8 cellular contexts compared by ENCODE assay signal in the genomic region with DNA sequence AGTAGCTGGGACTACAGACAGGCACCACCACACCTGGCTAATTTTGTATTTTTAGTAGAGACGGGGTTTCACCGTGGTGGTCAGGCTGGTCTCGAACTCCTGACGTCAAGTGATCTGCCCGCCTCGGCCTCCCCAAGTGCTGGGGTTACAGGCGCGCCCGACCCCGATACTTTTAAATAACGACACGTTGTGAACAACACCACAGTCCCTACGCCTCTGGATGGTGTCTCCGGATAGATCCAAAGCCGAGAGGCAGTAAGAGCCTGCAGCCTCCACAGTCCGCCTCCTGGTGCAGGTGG. TPM values are rescaled to one million over a fixed set of nuclear protein-coding genes. Genes with fewer than 3 reads are reported as not detected.
DNase-seq lines count a peak whose midpoint lies in the region; ATAC-seq, FAIRE-seq and TF ChIP-seq lines count a peak whose summit lies in the region.
"Not testable (repeated sequence)": the region's sequence is repeated elsewhere in the genome, so short reads cannot be mapped to it uniquely, and the experiment has no call there.

No MANE protein-coding gene starts in this region.

- not testable (repeated sequence) for H3K27ac ChIP-seq in CD8-positive, alpha-beta T cell (ENCODE audit: low read depth, low read length); SJSA1; endothelial cell of umbilical vein (ENCODE audit: insufficient read depth, low read depth, low read length); kidney (ENCODE audit: low read depth in 2 of 2, low read length in 2 of 2); neuronal stem cell (replicated peaks; ENCODE audit: low read length)
- H3K27ac ChIP-seq in thoracic aorta, result peak overlapping the region in 1 of 2 donors; percentile 29

- not testable (repeated sequence) for H3K9me3 ChIP-seq in CD8-positive, alpha-beta T cell (ENCODE audit: low read length); SJSA1 (replicated peaks); endothelial cell of umbilical vein (replicated peaks; ENCODE audit: control insufficient read depth, insufficient read depth, low read length); kidney (ENCODE audit: control insufficient read depth in 1 of 2, low read length in 2 of 2); neuronal stem cell (replicated peaks in 1 of 2; ENCODE audit: control insufficient read depth in 2 of 2, insufficient read depth in 1 of 2, low read depth in 1 of 2, low read length in 2 of 2); thoracic aorta

- H2BK12ac ChIP-seq in neuronal stem cell (ENCODE audit: low read length), result not testable (repeated sequence)

- H3K4me1 ChIP-seq in CD8-positive, alpha-beta T cell (ENCODE audit: insufficient read depth, low read length); kidney (ENCODE audit: control insufficient read depth in 1 of 2, insufficient read depth in 1 of 2, low read depth in 1 of 2, low read length in 2 of 2); neuronal stem cell (ENCODE audit: control insufficient read depth in 2 of 2, insufficient read depth in 1 of 2, low read depth in 1 of 2, low read length in 2 of 2): not testable (repeated sequence)
- H3K4me1 ChIP-seq in SJSA1 (replicated peaks), result peaks cover 19% of the 10 kb centered on the region
- H3K4me1 ChIP-seq in endothelial cell of umbilical vein (ENCODE audit: control insufficient read depth, extremely low read depth, insufficient read depth, low read length), result peaks cover 15% of the 10 kb centered on the region
- peaks cover 7 to 17% of the 10 kb centered on the region in 2 donors for H3K4me1 ChIP-seq in thoracic aorta (ENCODE audit: control insufficient read depth in 1 of 2, low read depth in 2 of 2)

- not testable (repeated sequence) for H3K9me3 Mint-ChIP-seq in CD8-positive, alpha-beta T cell; activated naive CD8-positive, alpha-beta T cell treated with anti-CD3 and anti-CD28 coated beads, Interleukin-2, amount 10 ng/mL, durations not matched to agents 7 days and 5 days

- POLR2A ChIA-PET in CD8-positive, alpha-beta T cell (lab: Charles Lee); endothelial cell of umbilical vein (lab: Charles Lee): not testable (repeated sequence)
- POLR2A ChIA-PET in activated naive CD8-positive, alpha-beta T cell treated with anti-CD3 and anti-CD28 coated beads, Interleukin-2, amount 10 ng/mL, durations not matched to agents 7 days and 5 days (lab: Charles Lee), result interaction anchor here (0.8 kb wide), 1 partner anchor 21 kb away, joined by 3 read pairs; a partner anchor contains a TSS

- H2BK120ac ChIP-seq in neuronal stem cell (ENCODE audit: low read depth, low read length), result peak overlapping the region; percentile 40

- H3K79me1 ChIP-seq in neuronal stem cell (ENCODE audit: low read depth, low read length), result not testable (repeated sequence)

- H2BK15ac ChIP-seq in neuronal stem cell (ENCODE audit: low read length), result not testable (repeated sequence)

- intact Hi-C loops in CD8-positive, alpha-beta T cell (cut with DNase I, micrococcal nuclease); endothelial cell of umbilical vein (cut with micrococcal nuclease); kidney (cut with DNase I): not testable (repeated sequence)

- dilution Hi-C loops in endothelial cell of umbilical vein (cut with MboI; ENCODE audit: extremely low pct_ligation_motif_present, low sequenced_read_pairs), result not testable (repeated sequence)

- H3K14ac ChIP-seq in neuronal stem cell (ENCODE audit: low read length), result not testable (repeated sequence)

- BruUV-seq in endothelial cell of umbilical vein (replicated peaks; lab: Mats Ljungman, UMichigan), result not testable (repeated sequence)

- H3K4me3 Mint-ChIP-seq in CD8-positive, alpha-beta T cell, result peak overlapping the region; percentile 71
- H3K4me3 Mint-ChIP-seq in activated naive CD8-positive, alpha-beta T cell treated with anti-CD3 and anti-CD28 coated beads, Interleukin-2, amount 10 ng/mL, durations not matched to agents 7 days and 5 days, result peak overlapping the region; percentile 77

- H3K36me3 Mint-ChIP-seq in CD8-positive, alpha-beta T cell, result not testable (repeated sequence)
- peaks cover 19% of the 10 kb centered on the region for H3K36me3 Mint-ChIP-seq in activated naive CD8-positive, alpha-beta T cell treated with anti-CD3 and anti-CD28 coated beads, Interleukin-2, amount 10 ng/mL, durations not matched to agents 7 days and 5 days

- H3K27me3 ChIP-seq in CD8-positive, alpha-beta T cell (ENCODE audit: insufficient read depth, low read length); SJSA1 (replicated peaks); endothelial cell of umbilical vein (ENCODE audit: control insufficient read depth in 2 of 2, insufficient read depth in 2 of 2, low read length in 2 of 2); neuronal stem cell (ENCODE audit: control insufficient read depth in 3 of 3, insufficient read depth in 3 of 3, low read depth in 1 of 3, low read length in 3 of 3); thoracic aorta (replicated peaks; ENCODE audit: insufficient read depth): not testable (repeated sequence)

- H3K4me1 Mint-ChIP-seq in CD8-positive, alpha-beta T cell (ENCODE audit: low read depth), result peaks cover 11% of the 10 kb centered on the region
- H3K4me1 Mint-ChIP-seq in activated naive CD8-positive, alpha-beta T cell treated with anti-CD3 and anti-CD28 coated beads, Interleukin-2, amount 10 ng/mL, durations not matched to agents 7 days and 5 days, result peaks cover 16% of the 10 kb centered on the region

- TF ChIP-seq CTCF in CD8-positive, alpha-beta T cell (IDR thresholded peaks at IDR 0.05); endothelial cell of umbilical vein (IDR thresholded peaks at IDR 0.05; ENCODE audit: extremely low read depth in 1 of 2, insufficient read depth in 1 of 2, low read depth in 1 of 2, low read length in 2 of 2); kidney (IDR thresholded peaks at IDR 0.05; ENCODE audit: borderline replicate concordance, extremely low read depth, insufficient read depth); thoracic aorta (IDR thresholded peaks at IDR 0.05): not testable (repeated sequence)

- not testable (repeated sequence) for H2BK5ac ChIP-seq in neuronal stem cell (ENCODE audit: low read length)

- H3K27ac Mint-ChIP-seq in CD8-positive, alpha-beta T cell, result not testable (repeated sequence)
- H3K27ac Mint-ChIP-seq in activated naive CD8-positive, alpha-beta T cell treated with anti-CD3 and anti-CD28 coated beads, Interleukin-2, amount 10 ng/mL, durations not matched to agents 7 days and 5 days, result peak overlapping the region; percentile 9

- H3K4ac ChIP-seq in neuronal stem cell (ENCODE audit: low read length), result peak overlapping the region; percentile 57

- H4K8ac ChIP-seq in neuronal stem cell (ENCODE audit: low read depth, low read length), result not testable (repeated sequence)

- CTCF ChIA-PET in CD8-positive, alpha-beta T cell (lab: Charles Lee), result interaction anchor here (1.0 kb wide), 1 partner anchor 32 kb away, joined by 4 read pairs; no protein-coding TSS in a partner anchor
- CTCF ChIA-PET in endothelial cell of umbilical vein (lab: Charles Lee), result interaction anchor here (0.8 kb wide), 1 partner anchor 50 kb away, joined by 3 read pairs; a partner anchor contains a TSS

- no CpG with 5 or more reads among the region's 16 CpGs for WGBS in neuronal stem cell (ENCODE audit: extremely low coverage in 2 of 2, insufficient read length in 2 of 2, insufficient replicate concordance in 1 of 2), 2 donors

- H3K4me2 ChIP-seq in endothelial cell of umbilical vein (ENCODE audit: insufficient read depth, low read length) (peak overlapping the region; percentile 50), neuronal stem cell (ENCODE audit: insufficient read depth, low read length, poor library complexity, severe bottlenecking) (peak overlapping the region; percentile 64)

- not testable (repeated sequence) for H4K20me1 ChIP-seq in endothelial cell of umbilical vein (replicated peaks; ENCODE audit: control insufficient read depth, extremely low read depth, insufficient read depth, low read length)

- not testable (repeated sequence) for H3K36me3 ChIP-seq in CD8-positive, alpha-beta T cell (ENCODE audit: insufficient read depth, low read length); endothelial cell of umbilical vein (ENCODE audit: control insufficient read depth in 2 of 2, extremely low read depth in 1 of 2, insufficient read depth in 2 of 2, low read length in 2 of 2); kidney (ENCODE audit: control insufficient read depth in 1 of 2, insufficient read depth in 2 of 2, low read length in 2 of 2); thoracic aorta
- peaks cover 30% of the 10 kb centered on the region for H3K36me3 ChIP-seq in SJSA1
- peaks cover 12 to 42% of the 10 kb centered on the region in 2 donors for H3K36me3 ChIP-seq in neuronal stem cell (replicated peaks in 1 of 2; ENCODE audit: control insufficient read depth in 2 of 2, insufficient read depth in 2 of 2, low read length in 2 of 2)

- H4K91ac ChIP-seq in neuronal stem cell (ENCODE audit: low read depth, low read length, poor library complexity), result not testable (repeated sequence)

- peak overlapping the region; percentile 62 for H3K23ac ChIP-seq in neuronal stem cell (ENCODE audit: low read depth, low read length, poor library complexity)

- H2AFZ ChIP-seq in endothelial cell of umbilical vein (ENCODE audit: low read depth, low read length), result peak overlapping the region; percentile 69
- H2AFZ ChIP-seq in neuronal stem cell (ENCODE audit: low read length), result peak overlapping the region; percentile 95

- TF ChIP-seq POLR2A in endothelial cell of umbilical vein (IDR thresholded peaks at IDR 0.05; ENCODE audit: low read depth, low read length), result not testable (repeated sequence)

- not testable (repeated sequence) for H3K9me1 ChIP-seq in endothelial cell of umbilical vein (replicated peaks; ENCODE audit: control insufficient read depth, extremely low read depth, insufficient read depth, low read length)

- H3K4me3 ChIP-seq in CD8-positive, alpha-beta T cell (ENCODE audit: low read depth, low read length), result peak overlapping the region; percentile 52
- peak overlapping the region; percentile 95 for H3K4me3 ChIP-seq in SJSA1
- peak overlapping the region; percentile 30 to 91 (median 66) for H3K4me3 ChIP-seq in endothelial cell of umbilical vein (replicated peaks in 1 of 3; ENCODE audit: insufficient read depth in 1 of 3, low read depth in 1 of 3, low read length in 3 of 3)
- H3K4me3 ChIP-seq in kidney (ENCODE audit: low read length in 2 of 2), result peak overlapping the region; percentile 39 to 61
- peak overlapping the region; percentile 73 to 93 for H3K4me3 ChIP-seq in neuronal stem cell (ENCODE audit: low read length in 2 of 2)
- peak overlapping the region; percentile 81 for H3K4me3 ChIP-seq in thoracic aorta

- peak overlapping the region; percentile 64 for H3K9ac ChIP-seq in endothelial cell of umbilical vein (replicated peaks; ENCODE audit: extremely low read depth, insufficient read depth, low read length)
- H3K9ac ChIP-seq in kidney (ENCODE audit: low read length in 2 of 2), result peak overlapping the region; percentile 8 to 51
- peak overlapping the region; percentile 78 for H3K9ac ChIP-seq in neuronal stem cell (ENCODE audit: low read depth, low read length, poor library complexity)

- H2AK5ac ChIP-seq in neuronal stem cell (ENCODE audit: low read depth, low read length), result peak overlapping the region; percentile 67

- peak overlapping the region; percentile 96 for H3K18ac ChIP-seq in neuronal stem cell (ENCODE audit: low read length)

- not testable (repeated sequence) for H3K27me3 Mint-ChIP-seq in CD8-positive, alpha-beta T cell (ENCODE audit: low read depth); activated naive CD8-positive, alpha-beta T cell treated with anti-CD3 and anti-CD28 coated beads, Interleukin-2, amount 10 ng/mL, durations not matched to agents 7 days and 5 days

- peaks cover 32% of the 10 kb centered on the region for H3K79me2 ChIP-seq in endothelial cell of umbilical vein (ENCODE audit: control insufficient read depth, insufficient read depth, low read length)

- peak; percentile 52 for FAIRE-seq in endothelial cell of umbilical vein (lab: Jason Lieb, UNC)
- not testable (repeated sequence) for FAIRE-seq in kidney (lab: Jason Lieb, UNC)

- DNase-seq in CD8-positive, alpha-beta T cell; SJSA1 (ENCODE audit: low read depth in 1 of 2, low spot score in 2 of 2); activated naive CD8-positive, alpha-beta T cell treated with anti-CD3 and anti-CD28 coated beads, Interleukin-2, amount 10 ng/mL, durations not matched to agents 7 days and 5 days; endothelial cell of umbilical vein (ENCODE audit: low read depth, low spot score); kidney; neuronal stem cell (ENCODE audit: low spot score); thoracic aorta (ENCODE audit: low spot score): not testable (repeated sequence)

- peak; percentile 14 for ATAC-seq in CD8-positive, alpha-beta T cell
- ATAC-seq in HG02981 (IDR thresholded peaks at IDR 0.05; ENCODE audit: unreplicated experiment), result peak; percentile 8
- ATAC-seq in activated naive CD8-positive, alpha-beta T cell treated with anti-CD3 and anti-CD28 coated beads, Interleukin-2, amount 10 ng/mL, durations not matched to agents 7 days and 5 days (ENCODE audit: low read depth), result peak; percentile 37
- not testable (repeated sequence) for ATAC-seq in thoracic aorta (ENCODE audit: insufficient number of reproducible peaks, low FRiP score, low read depth)

RNA-seq across cellular contexts. Expression of a gene that starts 0.8 kb away (rescaled TPM):
- total RNA-seq in CD8-positive, alpha-beta T cell, result 1 to 10 TPM; 1.5 to 3.2 TPM
- 10.9 and 11.8 TPM in 2 replicates for total RNA-seq in SJSA1 (2014; rRNA removed; shearing (Covaris generic))
- 10 to 100 TPM; 12.5 to 13.1 TPM for total RNA-seq in activated naive CD8-positive, alpha-beta T cell treated with anti-CD3 and anti-CD28 coated beads, Interleukin-2, amount 10 ng/mL, durations not matched to agents 7 days and 5 days
- total RNA-seq in endothelial cell of umbilical vein (29.8 and 36.6 TPM in 2 replicates), kidney (12.4 TPM), thoracic aorta (10 to 100 TPM in 1 of 2 donors, 1 to 10 TPM in 1; 7.3 to 15.9 TPM)
- polyA plus RNA-seq in endothelial cell of umbilical vein (54.1 and 65.5 TPM in 2 replicates), kidney (ENCODE audit: insufficient read depth, low read depth, low replicate concordance) (4.6 TPM)
- 37.9 and 41.5 TPM in 2 replicates for polyA plus RNA-seq in endothelial cell of umbilical vein (2011; cell fraction: cytosol; rRNA removed)
- 22.2 and 22.6 TPM in 2 replicates for polyA plus RNA-seq in endothelial cell of umbilical vein (2011; cell fraction: nucleus; rRNA removed)
- 31.8 and 34.3 TPM in 2 replicates for polyA plus RNA-seq in endothelial cell of umbilical vein (2012)
- polyA minus RNA-seq in endothelial cell of umbilical vein, result 51.1 and 65.3 TPM in 2 replicates
- 26.2 TPM for polyA minus RNA-seq in endothelial cell of umbilical vein (2011; cell fraction: cytosol; rRNA and poly(A)+ RNA removed)
- polyA minus RNA-seq in endothelial cell of umbilical vein (2011; cell fraction: nucleus; rRNA and poly(A)+ RNA removed), result 9.3 and 9.6 TPM in 2 replicates
- 25.6 TPM for polyA plus RNA-seq in neuronal stem cell (2013, experiment 1 of 2)
- 25.3 TPM for polyA plus RNA-seq in neuronal stem cell (2013, experiment 2 of 2)

RNA-seq across cellular contexts. Expression of a gene that starts 17.0 kb away (rescaled TPM):
- 10 to 100 TPM; 49.3 to 51.5 TPM for total RNA-seq in CD8-positive, alpha-beta T cell
- 7.0 and 12.9 TPM in 2 replicates for total RNA-seq in SJSA1 (2014; rRNA removed; shearing (Covaris generic))
- total RNA-seq in activated naive CD8-positive, alpha-beta T cell treated with anti-CD3 and anti-CD28 coated beads, Interleukin-2, amount 10 ng/mL, durations not matched to agents 7 days and 5 days, result 10 to 100 TPM; 61.0 to 68.4 TPM
- total RNA-seq in endothelial cell of umbilical vein (77.1 and 91.2 TPM in 2 replicates), kidney (80.9 TPM), thoracic aorta (10 to 100 TPM; 39.3 to 61.7 TPM)
- polyA plus RNA-seq in endothelial cell of umbilical vein (16.0 and 17.9 TPM in 2 replicates), kidney (ENCODE audit: insufficient read depth, low read depth, low replicate concordance) (7.0 TPM)
- polyA plus RNA-seq in endothelial cell of umbilical vein (2011; cell fraction: cytosol; rRNA removed), result 17.0 and 19.1 TPM in 2 replicates
- 33.4 and 38.1 TPM in 2 replicates for polyA plus RNA-seq in endothelial cell of umbilical vein (2011; cell fraction: nucleus; rRNA removed)
- polyA plus RNA-seq in endothelial cell of umbilical vein (2012), result 35.7 and 44.5 TPM in 2 replicates
- 118 and 175 TPM in 2 replicates for polyA minus RNA-seq in endothelial cell of umbilical vein
- polyA minus RNA-seq in endothelial cell of umbilical vein (2011; cell fraction: cytosol; rRNA and poly(A)+ RNA removed), result 33.6 TPM
- polyA minus RNA-seq in endothelial cell of umbilical vein (2011; cell fraction: nucleus; rRNA and poly(A)+ RNA removed), result 57.5 and 74.1 TPM in 2 replicates
- 14.6 TPM for polyA plus RNA-seq in neuronal stem cell (2013, experiment 1 of 2)
- polyA plus RNA-seq in neuronal stem cell (2013, experiment 2 of 2), result 14.5 TPM

RNA-seq across cellular contexts. Expression of a gene that starts 20.5 kb away (rescaled TPM):
- total RNA-seq in CD8-positive, alpha-beta T cell, result 10 to 100 TPM; 19.1 to 19.2 TPM
- total RNA-seq in SJSA1 (2014; rRNA removed; shearing (Covaris generic)), result 2.4 and 8.8 TPM in 2 replicates
- total RNA-seq in activated naive CD8-positive, alpha-beta T cell treated with anti-CD3 and anti-CD28 coated beads, Interleukin-2, amount 10 ng/mL, durations not matched to agents 7 days and 5 days, result 10 to 100 TPM; 29.4 to 30.2 TPM
- total RNA-seq in endothelial cell of umbilical vein, result 29.1 and 29.9 TPM in 2 replicates
- 23.5 and 24.1 TPM in 2 replicates for polyA plus RNA-seq in endothelial cell of umbilical vein
- polyA plus RNA-seq in endothelial cell of umbilical vein (2011; cell fraction: cytosol; rRNA removed), result 18.3 and 21.2 TPM in 2 replicates
- polyA plus RNA-seq in endothelial cell of umbilical vein (2011; cell fraction: nucleus; rRNA removed), result 40.6 and 48.3 TPM in 2 replicates
- polyA plus RNA-seq in endothelial cell of umbilical vein (2012), result 18.0 and 20.9 TPM in 2 replicates
- polyA minus RNA-seq in endothelial cell of umbilical vein, result 22.0 and 31.9 TPM in 2 replicates
- 26.8 TPM for polyA minus RNA-seq in endothelial cell of umbilical vein (2011; cell fraction: cytosol; rRNA and poly(A)+ RNA removed)
- 13.8 and 18.1 TPM in 2 replicates for polyA minus RNA-seq in endothelial cell of umbilical vein (2011; cell fraction: nucleus; rRNA and poly(A)+ RNA removed)
- 14.8 TPM for total RNA-seq in kidney
- polyA plus RNA-seq in kidney (ENCODE audit: insufficient read depth, low read depth, low replicate concordance), result 4.6 TPM
- polyA plus RNA-seq in neuronal stem cell (2013, experiment 1 of 2), result 23.9 TPM
- 22.5 TPM for polyA plus RNA-seq in neuronal stem cell (2013, experiment 2 of 2)
- total RNA-seq in thoracic aorta, result 10 to 100 TPM; 15.4 to 19.6 TPM

RNA-seq across cellular contexts. Expression of a gene that starts 50.5 kb away (rescaled TPM):
- total RNA-seq in CD8-positive, alpha-beta T cell, result 10 to 100 TPM; 80.7 to 86.2 TPM
- total RNA-seq in SJSA1 (2014; rRNA removed; shearing (Covaris generic)), result 64.7 and 77.1 TPM in 2 replicates
- total RNA-seq in activated naive CD8-positive, alpha-beta T cell treated with anti-CD3 and anti-CD28 coated beads, Interleukin-2, amount 10 ng/mL, durations not matched to agents 7 days and 5 days, result 10 to 100 TPM; 57.8 to 64.8 TPM
- total RNA-seq in endothelial cell of umbilical vein (81.8 and 84.2 TPM in 2 replicates), kidney (70.6 TPM), thoracic aorta (10 to 100 TPM; 28.7 to 47.4 TPM)
- polyA plus RNA-seq in endothelial cell of umbilical vein (26.6 and 41.3 TPM in 2 replicates), kidney (ENCODE audit: insufficient read depth, low read depth, low replicate concordance) (90.8 TPM)
- 43.0 and 48.3 TPM in 2 replicates for polyA plus RNA-seq in endothelial cell of umbilical vein (2011; cell fraction: cytosol; rRNA removed)
- 43.0 and 73.1 TPM in 2 replicates for polyA plus RNA-seq in endothelial cell of umbilical vein (2011; cell fraction: nucleus; rRNA removed)
- 84.5 and 86.2 TPM in 2 replicates for polyA plus RNA-seq in endothelial cell of umbilical vein (2012)
- 25.9 and 32.4 TPM in 2 replicates for polyA minus RNA-seq in endothelial cell of umbilical vein
- polyA minus RNA-seq in endothelial cell of umbilical vein (2011; cell fraction: cytosol; rRNA and poly(A)+ RNA removed), result 16.0 TPM
- 12.4 and 17.6 TPM in 2 replicates for polyA minus RNA-seq in endothelial cell of umbilical vein (2011; cell fraction: nucleus; rRNA and poly(A)+ RNA removed)
- polyA plus RNA-seq in neuronal stem cell (2013, experiment 1 of 2), result 79.0 TPM
- polyA plus RNA-seq in neuronal stem cell (2013, experiment 2 of 2), result 78.5 TPM

RNA-seq across cellular contexts. Expression of a gene that starts 50.6 kb away (rescaled TPM):
- total RNA-seq in CD8-positive, alpha-beta T cell, result 10 to 100 TPM; 47.4 to 49.7 TPM
- 21.3 and 40.2 TPM in 2 replicates for total RNA-seq in SJSA1 (2014; rRNA removed; shearing (Covaris generic))
- total RNA-seq in activated naive CD8-positive, alpha-beta T cell treated with anti-CD3 and anti-CD28 coated beads, Interleukin-2, amount 10 ng/mL, durations not matched to agents 7 days and 5 days, result 10 to 100 TPM; 18.3 to 21.5 TPM
- total RNA-seq in endothelial cell of umbilical vein (19.0 and 19.2 TPM in 2 replicates), kidney (14.4 TPM), thoracic aorta (10 to 100 TPM in 1 of 2 donors, 1 to 10 TPM in 1; 5.7 to 10.5 TPM)
- polyA plus RNA-seq in endothelial cell of umbilical vein (12.5 and 17.1 TPM in 2 replicates), kidney (ENCODE audit: insufficient read depth, low read depth, low replicate concordance) (21.3 TPM)
- 16.7 and 19.1 TPM in 2 replicates for polyA plus RNA-seq in endothelial cell of umbilical vein (2011; cell fraction: cytosol; rRNA removed)
- 14.6 and 17.8 TPM in 2 replicates for polyA plus RNA-seq in endothelial cell of umbilical vein (2011; cell fraction: nucleus; rRNA removed)
- polyA plus RNA-seq in endothelial cell of umbilical vein (2012), result 20.7 and 26.2 TPM in 2 replicates
- 11.8 and 15.9 TPM in 2 replicates for polyA minus RNA-seq in endothelial cell of umbilical vein
- polyA minus RNA-seq in endothelial cell of umbilical vein (2011; cell fraction: cytosol; rRNA and poly(A)+ RNA removed), result 14.1 TPM
- 12.6 and 25.1 TPM in 2 replicates for polyA minus RNA-seq in endothelial cell of umbilical vein (2011; cell fraction: nucleus; rRNA and poly(A)+ RNA removed)
- 11.1 TPM for polyA plus RNA-seq in neuronal stem cell (2013, experiment 1 of 2)
- 11.0 TPM for polyA plus RNA-seq in neuronal stem cell (2013, experiment 2 of 2)
